In genomic region chr2:102141915-102142828, GRCh38 we compare ENCODE assay signal across 7 cellular contexts. TPM values are rescaled to one million over a fixed set of nuclear protein-coding genes. Genes with fewer than 3 reads are reported as not detected.
DNase-seq lines count a peak whose midpoint lies in the region; ATAC-seq and TF ChIP-seq lines count a peak whose summit lies in the region.

A gene with protein sequence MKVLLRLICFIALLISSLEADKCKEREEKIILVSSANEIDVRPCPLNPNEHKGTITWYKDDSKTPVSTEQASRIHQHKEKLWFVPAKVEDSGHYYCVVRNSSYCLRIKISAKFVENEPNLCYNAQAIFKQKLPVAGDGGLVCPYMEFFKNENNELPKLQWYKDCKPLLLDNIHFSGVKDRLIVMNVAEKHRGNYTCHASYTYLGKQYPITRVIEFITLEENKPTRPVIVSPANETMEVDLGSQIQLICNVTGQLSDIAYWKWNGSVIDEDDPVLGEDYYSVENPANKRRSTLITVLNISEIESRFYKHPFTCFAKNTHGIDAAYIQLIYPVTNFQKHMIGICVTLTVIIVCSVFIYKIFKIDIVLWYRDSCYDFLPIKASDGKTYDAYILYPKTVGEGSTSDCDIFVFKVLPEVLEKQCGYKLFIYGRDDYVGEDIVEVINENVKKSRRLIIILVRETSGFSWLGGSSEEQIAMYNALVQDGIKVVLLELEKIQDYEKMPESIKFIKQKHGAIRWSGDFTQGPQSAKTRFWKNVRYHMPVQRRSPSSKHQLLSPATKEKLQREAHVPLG (plus strand): TSS chr2:102142746. CDS start chr2:102157725, 14,979 bp downstream.

- TF ChIP-seq CTCF in coronary artery (IDR thresholded peaks at IDR 0.05) (no peak), kidney epithelial cell (IDR thresholded peaks at IDR 0.05; ENCODE audit: insufficient read depth, low read length, poor library complexity, severe bottlenecking) (no peak)

- peak within 1 kb of the TSS; percentile 35 for H3K4me3 ChIP-seq in NT2/D1 (ENCODE audit: insufficient read length, low read depth)
- H3K4me3 ChIP-seq in coronary artery = peak within 1 kb of the TSS; percentile 93
- peak within 1 kb of the TSS; percentile 59 for H3K4me3 ChIP-seq in kidney epithelial cell (ENCODE audit: low read depth, low read length)

- DNase-seq in NT2/D1 (ENCODE audit: low read depth, low spot score) (no peak), coronary artery (ENCODE audit: low spot score) (peak; percentile 89), kidney epithelial cell (ENCODE audit: low read depth) (no peak), foreskin melanocyte (no peak)
- peak in 1 of 2 donors; percentile 47 for DNase-seq in stimulated activated effector memory CD8-positive, alpha-beta T cell treated with anti-CD3 and anti-CD28 coated beads, Interleukin-12 subunit alpha, Interleukin-12 subunit beta, amount 100 ng/mL, for 72 hours (ENCODE audit: low spot score in 2 of 2)

- no peaks in the 10 kb centered on the region for H3K4me1 ChIP-seq in NT2/D1 (ENCODE audit: insufficient read depth, insufficient read length)

- H3K4me3 Mint-ChIP-seq in stimulated activated effector memory CD8-positive, alpha-beta T cell treated with anti-CD3 and anti-CD28 coated beads, Interleukin-12 subunit alpha, Interleukin-12 subunit beta, amount 100 ng/mL, for 72 hours = peak within 1 kb of the TSS; percentile 56

- H3K27me3 ChIP-seq in NT2/D1 (ENCODE audit: insufficient read depth, insufficient read length) = peaks cover 35% of the 10 kb centered on the region
- no peaks in the 10 kb centered on the region for H3K27me3 ChIP-seq in kidney epithelial cell (ENCODE audit: control insufficient read depth, insufficient read depth, low read length)

- peak; percentile 49 for ATAC-seq in GM18517 (IDR thresholded peaks at IDR 0.05; ENCODE audit: unreplicated experiment)
- peak; percentile 58 for ATAC-seq in stimulated activated effector memory CD8-positive, alpha-beta T cell treated with anti-CD3 and anti-CD28 coated beads, Interleukin-12 subunit alpha, Interleukin-12 subunit beta, amount 100 ng/mL, for 72 hours
- ATAC-seq in GM21619 (IDR thresholded peaks at IDR 0.05; ENCODE audit: unreplicated experiment) = no peak

- H3K27ac ChIP-seq in coronary artery = peak within 1 kb of the TSS; percentile 77 to 95

- peaks cover 43% of the 10 kb centered on the region for H3K4me1 Mint-ChIP-seq in stimulated activated effector memory CD8-positive, alpha-beta T cell treated with anti-CD3 and anti-CD28 coated beads, Interleukin-12 subunit alpha, Interleukin-12 subunit beta, amount 100 ng/mL, for 72 hours

- H3K36me3 Mint-ChIP-seq in stimulated activated effector memory CD8-positive, alpha-beta T cell treated with anti-CD3 and anti-CD28 coated beads, Interleukin-12 subunit alpha, Interleukin-12 subunit beta, amount 100 ng/mL, for 72 hours = peaks cover 8% of the 10 kb centered on the region

- H3K27ac Mint-ChIP-seq in stimulated activated effector memory CD8-positive, alpha-beta T cell treated with anti-CD3 and anti-CD28 coated beads, Interleukin-12 subunit alpha, Interleukin-12 subunit beta, amount 100 ng/mL, for 72 hours = no peak within 1 kb of the TSS

- peak within 1 kb of the TSS; percentile 81 for H3K9ac ChIP-seq in NT2/D1 (ENCODE audit: insufficient read length, low read depth)

- H3K9me3 ChIP-seq in NT2/D1 (ENCODE audit: insufficient read depth, low read length) = peaks cover 38% of the 10 kb centered on the region

- no peaks in the 10 kb centered on the region for H3K36me3 ChIP-seq in NT2/D1 (ENCODE audit: insufficient read depth, insufficient read length, low read length)
- peaks cover 6% of the 10 kb centered on the region for H3K36me3 ChIP-seq in kidney epithelial cell (ENCODE audit: control insufficient read depth, insufficient read depth, low read length)

- peaks cover 14% of the 10 kb centered on the region for H3K9me3 Mint-ChIP-seq in stimulated activated effector memory CD8-positive, alpha-beta T cell treated with anti-CD3 and anti-CD28 coated beads, Interleukin-12 subunit alpha, Interleukin-12 subunit beta, amount 100 ng/mL, for 72 hours

RNA-seq across cellular contexts. Expression of the gene that starts here (rescaled TPM):
- total RNA-seq in kidney epithelial cell = 8.7 and 12.9 TPM in 2 replicates

Comparison
In these comparisons a context has a peak if more than half of its experiments do, and no peak if none do; other contexts are left out.
1. H3K4me3 ChIP-seq: peak in every context shown above with its lines; median percentile 93 in coronary artery; 59 in kidney epithelial cell; 35 in NT2/D1.